Comparison of ENCODE assay signal across 10 cellular contexts in the genomic region with DNA sequence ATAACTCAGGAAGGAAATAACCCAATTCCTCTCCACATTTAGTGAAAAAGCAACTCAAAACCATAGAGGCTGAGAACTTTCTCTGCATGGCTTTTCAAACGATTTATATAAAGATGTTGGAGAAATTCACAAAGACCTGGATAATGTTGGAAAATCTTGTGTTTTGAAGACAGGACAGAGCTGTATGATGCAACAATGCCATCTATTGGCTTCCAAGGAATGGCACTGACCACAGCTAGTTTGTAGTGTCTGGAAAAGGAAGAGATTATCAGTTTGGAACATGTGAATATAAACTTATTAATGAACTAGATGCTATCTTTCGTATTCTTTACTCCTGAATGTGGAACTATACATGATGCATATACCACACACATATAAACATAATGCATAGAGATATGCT.
DNase-seq lines count a peak whose midpoint lies in the region; ATAC-seq and TF ChIP-seq lines count a peak whose summit lies in the region.
"Had no signal": no experiment of that assay in that cellular context is flagged by ENCODE, and none has a peak within 500 bp of the region (broad histone marks: within the 10 kb centered on the region; RNA-seq: fewer than 3 reads in every experiment).

No MANE protein-coding gene starts in this region.

- H3K27ac ChIP-seq in right lobe of liver, result no peak overlapping the region

- H3K27ac Mint-ChIP-seq in chondrocyte (ENCODE audit: unreplicated experiment), result no peak overlapping the region
- H3K27ac Mint-ChIP-seq in activated CD4-positive, alpha-beta T cell treated with anti-CD3 and anti-CD28 coated beads for 36 hours, result no peak overlapping the region
- H3K27ac Mint-ChIP-seq: activated naive CD8-positive, alpha-beta T cell had no signal

- H3K9me3 Mint-ChIP-seq in chondrocyte (ENCODE audit: low read depth), result no peaks in the 10 kb centered on the region
- H3K9me3 Mint-ChIP-seq in activated CD4-positive, alpha-beta T cell treated with anti-CD3 and anti-CD28 coated beads for 36 hours (ENCODE audit: low read depth), result no peaks in the 10 kb centered on the region

- H3K27me3 ChIP-seq in right lobe of liver, result no peaks in the 10 kb centered on the region

- H3K9me3 ChIP-seq in right lobe of liver, result no peaks in the 10 kb centered on the region

- intact Hi-C loops in right lobe of liver (cut with DNase I), result no loop called here
- intact Hi-C loops in activated CD4-positive, alpha-beta T cell treated with anti-CD3 and anti-CD28 coated beads for 36 hours (cut with DNase I, micrococcal nuclease), result no loop called here

- no peaks in the 10 kb centered on the region for H3K4me1 ChIP-seq in right lobe of liver

- no peaks in the 10 kb centered on the region for H3K27me3 Mint-ChIP-seq in chondrocyte (ENCODE audit: low read depth)
- H3K27me3 Mint-ChIP-seq in activated CD4-positive, alpha-beta T cell treated with anti-CD3 and anti-CD28 coated beads for 36 hours, result no peaks in the 10 kb centered on the region
- H3K27me3 Mint-ChIP-seq: activated naive CD8-positive, alpha-beta T cell had no signal

- TF ChIP-seq POLR2A in NB4 (IDR thresholded peaks at IDR 0.05; ENCODE audit: extremely low read depth, insufficient read length) (no peak), right lobe of liver (IDR thresholded peaks at IDR 0.05) (no peak)

- WGBS in right lobe of liver (ENCODE audit: insufficient coverage, low coverage, low lambda C conversion rate, missing lambda C conversion rate), result 19% methylated on average over 2 of the region's 2 CpGs

- H3K36me3 ChIP-seq in right lobe of liver, result no peaks in the 10 kb centered on the region

- no peaks in the 10 kb centered on the region for H3K36me3 Mint-ChIP-seq in chondrocyte (ENCODE audit: low read depth)
- H3K36me3 Mint-ChIP-seq in activated CD4-positive, alpha-beta T cell treated with anti-CD3 and anti-CD28 coated beads for 36 hours (ENCODE audit: low read depth), result no peaks in the 10 kb centered on the region
- H3K36me3 Mint-ChIP-seq: activated naive CD8-positive, alpha-beta T cell had no signal

- DNase-seq in DMS53 (lab: John Stamatoyannopoulos, UW) (peak; percentile 56), NB4 (ENCODE audit: low read depth) (peak; percentile 1), chondrocyte (ENCODE audit: low spot score) (no peak), right lobe of liver (no peak), C1 segment of cervical spinal cord (lab: John Stamatoyannopoulos, UW) (no peak), AG08396 (ENCODE audit: low spot score) (no peak)
- DNase-seq in activated CD4-positive, alpha-beta T cell treated with anti-CD3 and anti-CD28 coated beads for 36 hours, result no peak
- DNase-seq: occipital lobe had no signal

- CTCF ChIA-PET in activated CD4-positive, alpha-beta T cell treated with anti-CD3 and anti-CD28 coated beads for 36 hours (lab: Charles Lee), result no interaction called here

- H3K4me3 Mint-ChIP-seq in chondrocyte (ENCODE audit: unreplicated experiment), result no peak overlapping the region
- no peak overlapping the region for H3K4me3 Mint-ChIP-seq in activated CD4-positive, alpha-beta T cell treated with anti-CD3 and anti-CD28 coated beads for 36 hours
- H3K4me3 Mint-ChIP-seq: activated naive CD8-positive, alpha-beta T cell had no signal

- no peak overlapping the region for H3K4me3 ChIP-seq in NB4 (ENCODE audit: low read depth, low read length)
- H3K4me3 ChIP-seq in right lobe of liver, result no peak overlapping the region

- POLR2A ChIA-PET in activated CD4-positive, alpha-beta T cell treated with anti-CD3 and anti-CD28 coated beads for 36 hours (lab: Charles Lee), result no interaction called here

- TF ChIP-seq CTCF in NB4 (IDR thresholded peaks at IDR 0.05; ENCODE audit: low read depth, low read length) (no peak), chondrocyte (IDR thresholded peaks at IDR 0.05) (peak; percentile 40), right lobe of liver (IDR thresholded peaks at IDR 0.05) (peak in 3 of 4 donors; percentile 32 to 51 (median 37))

- no peaks in the 10 kb centered on the region for H3K4me1 Mint-ChIP-seq in chondrocyte (ENCODE audit: low read depth)
- no peaks in the 10 kb centered on the region for H3K4me1 Mint-ChIP-seq in activated CD4-positive, alpha-beta T cell treated with anti-CD3 and anti-CD28 coated beads for 36 hours

- peak in 3 of 4 donors; percentile 58 to 63 (median 61) for ATAC-seq in right lobe of liver
- no peak for ATAC-seq in GM19023 (IDR thresholded peaks at IDR 0.05; ENCODE audit: unreplicated experiment)
- ATAC-seq in activated CD4-positive, alpha-beta T cell treated with anti-CD3 and anti-CD28 coated beads for 36 hours, result no peak

Comparison
In these comparisons a context has a peak if more than half of its experiments do, and no peak if none do; other contexts are left out.
1. DNase-seq: peak in DMS53 (single experiment) and NB4 (single experiment); none in chondrocyte (single experiment), right lobe of liver (0 of 3), activated CD4-positive, alpha-beta T cell treated with anti-CD3 and anti-CD28 coated beads for 36 hours (single experiment), C1 segment of cervical spinal cord (0 of 14) and AG08396 (single experiment).
2. ATAC-seq: peak in right lobe of liver (3 of 4); none in GM19023 (single experiment) and activated CD4-positive, alpha-beta T cell treated with anti-CD3 and anti-CD28 coated beads for 36 hours (single experiment).